12 cellular contexts compared by ENCODE assay signal in the genomic region with DNA sequence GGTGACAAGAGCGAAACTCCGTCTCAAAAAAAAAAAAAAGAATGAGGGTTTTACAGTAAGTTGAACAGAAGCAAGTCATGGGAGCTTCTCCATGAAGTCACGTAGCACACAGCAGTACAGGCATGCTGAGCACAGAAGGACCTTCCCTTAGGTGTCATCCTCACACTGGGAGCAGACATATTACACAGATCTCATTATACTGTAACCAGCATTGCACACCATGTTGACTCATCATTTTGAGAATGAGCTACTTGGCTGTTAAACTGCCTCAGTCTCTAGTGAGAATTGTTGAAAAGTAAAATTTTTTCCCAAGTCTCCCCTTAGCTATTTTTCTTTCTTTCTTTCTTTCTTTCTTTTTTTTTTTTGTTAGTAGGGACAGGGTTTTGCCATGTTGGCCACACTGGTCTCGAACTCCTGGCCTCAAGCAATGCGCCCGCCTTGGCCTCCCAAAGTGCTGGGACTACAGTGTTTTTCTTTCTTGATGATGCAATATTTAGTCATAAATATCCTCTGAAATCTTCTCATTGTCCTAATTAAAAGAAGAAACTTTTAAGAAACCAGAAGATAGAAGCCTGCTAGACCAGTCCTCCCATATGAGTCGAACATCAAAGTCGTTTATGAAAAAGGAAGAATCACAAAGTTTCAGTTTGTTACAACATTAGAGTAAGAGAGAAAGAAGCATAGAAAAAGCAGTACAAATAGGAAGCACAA. TPM values are rescaled to one million over a fixed set of nuclear protein-coding genes. Genes with fewer than 3 reads are reported as not detected.
DNase-seq lines count a peak whose midpoint lies in the region; ATAC-seq, FAIRE-seq and TF ChIP-seq lines count a peak whose summit lies in the region.
"Had no signal": no experiment of that assay in that cellular context is flagged by ENCODE, and none has a peak within 500 bp of the region (broad histone marks: within the 10 kb centered on the region; RNA-seq: fewer than 3 reads in every experiment).

No MANE protein-coding gene starts in this region.

- peaks cover 5% of the 10 kb centered on the region for H3K27me3 Mint-ChIP-seq in activated T-helper 17 cell treated with anti-CD3 and anti-CD28 coated beads, Interleukin-2, amount 50 U/mL, for 72 hours

- ATAC-seq in A549, result no peak
- peak; percentile 85 for ATAC-seq in activated T-helper 17 cell treated with anti-CD3 and anti-CD28 coated beads, Interleukin-2, amount 50 U/mL, for 72 hours (replicated peaks)
- no peak for ATAC-seq in body of pancreas

- intact Hi-C loops in body of pancreas (cut with DNase I), result no loop called here

- peaks cover 75% of the 10 kb centered on the region for H3K4me1 ChIP-seq in A549
- peaks cover 32% of the 10 kb centered on the region for H3K4me1 ChIP-seq in body of pancreas

- H3K27ac ChIP-seq in A549 (peak overlapping the region; percentile 49 to 65; a peak in 5 of 6 replicates), body of pancreas (no peak overlapping the region)
- H3K27ac ChIP-seq: SK-N-MC had no signal

- H3K4me1 Mint-ChIP-seq in activated T-helper 17 cell treated with anti-CD3 and anti-CD28 coated beads, Interleukin-2, amount 50 U/mL, for 72 hours, result peaks cover 7% of the 10 kb centered on the region

- POLR2A ChIA-PET in A549 (lab: Yijun Ruan, JAX), result no interaction called here

- TF ChIP-seq POLR2A in A549 (IDR thresholded peaks at IDR 0.05; ENCODE audit: low read length) (no peak), body of pancreas (IDR thresholded peaks at IDR 0.05) (no peak)

- no peak for TF ChIP-seq RAD21 in A549 (conservative IDR thresholded peaks at IDR 0.05 in 1 of 2, IDR thresholded peaks at IDR 0.05 in 1 of 2)

- WGBS in A549 (ENCODE audit: missing lambda C conversion rate), result 87% methylated on average over 8 of the region's 8 CpGs
- WGBS in body of pancreas, 2 donors, result 89 to 93% methylated on average over 8 of the region's 8 CpGs

- DNase-seq in A549 (ENCODE audit: low read depth in 1 of 2, low spot score in 1 of 2), result peak in 1 of 2 experiments; percentile 28
- peak; percentile 30 for DNase-seq in GM13976 (ENCODE audit: low spot score)
- DNase-seq in fibroblast of peridontal ligament (ENCODE audit: extremely low read depth), result peak; percentile 55
- no peak for DNase-seq in NCI-H2196 treated with DMSO at 0.1 percent for 48 hours (lab: John Stamatoyannopoulos, UW; ENCODE audit: unreplicated experiment)
- DNase-seq in activated effector memory CD4-positive, alpha-beta T cell treated with anti-CD3 and anti-CD28 coated beads, Interleukin-2, amount 50 U/mL, for 16 hours, result no peak
- DNase-seq in COR-L47 (lab: John Stamatoyannopoulos, UW), result no peak
- no peak for DNase-seq in body of pancreas
- DNase-seq: mesendoderm, retina had no signal

- no peaks in the 10 kb centered on the region for H3K9me3 Mint-ChIP-seq in activated T-helper 17 cell treated with anti-CD3 and anti-CD28 coated beads, Interleukin-2, amount 50 U/mL, for 72 hours

- no peaks in the 10 kb centered on the region for H3K27me3 ChIP-seq in body of pancreas

- H3K9me3 ChIP-seq in A549 (no peaks in the 10 kb centered on the region), body of pancreas (no peaks in the 10 kb centered on the region)

- TF ChIP-seq CTCF in A549 (IDR thresholded peaks at IDR 0.05) (no peak), GM13976 (IDR thresholded peaks at IDR 0.05; ENCODE audit: borderline replicate concordance, control extremely low read depth, extremely low read depth, insufficient read depth, missing control alignments) (no peak), body of pancreas (IDR thresholded peaks at IDR 0.05) (no peak)

- H3K4me3 Mint-ChIP-seq in activated T-helper 17 cell treated with anti-CD3 and anti-CD28 coated beads, Interleukin-2, amount 50 U/mL, for 72 hours, result no peak overlapping the region

- no peak overlapping the region for H3K27ac Mint-ChIP-seq in activated T-helper 17 cell treated with anti-CD3 and anti-CD28 coated beads, Interleukin-2, amount 50 U/mL, for 72 hours

- peak overlapping the region; percentile 23 for H3K4me2 ChIP-seq in A549

- no peak overlapping the region for H3K4me3 ChIP-seq in A549
- H3K4me3 ChIP-seq in body of pancreas, result no peak overlapping the region
- H3K4me3 ChIP-seq: SK-N-MC had no signal

- CTCF ChIA-PET in A549 (lab: Yijun Ruan, JAX), result interaction anchor here (0.7 to 6.2 kb wide), 3 partner anchors 9 to 119 kb away, joined by 4 to 42 read pairs (median 4); no protein-coding TSS in a partner anchor

- H3K36me3 Mint-ChIP-seq in activated T-helper 17 cell treated with anti-CD3 and anti-CD28 coated beads, Interleukin-2, amount 50 U/mL, for 72 hours (ENCODE audit: low read depth), result no peaks in the 10 kb centered on the region

- H3K36me3 ChIP-seq in body of pancreas (replicated peaks in 1 of 2; ENCODE audit: insufficient read depth in 1 of 2, low read depth in 2 of 2), result no peaks in the 10 kb centered on the region

- no peak for TF ChIP-seq EP300 in A549 (IDR thresholded peaks at IDR 0.05)

- in situ Hi-C loops in GM13976 (cut with MboI; ENCODE audit: low sequenced_read_pairs, unreplicated experiment), result no loop called here

- no peak for FAIRE-seq in A549 (lab: Jason Lieb, UNC)
- FAIRE-seq: colon had no signal

TF ChIP-seq in A549, 52 proteins besides CTCF, POLR2A, EP300 and RAD21:
- TF ChIP-seq RCOR1 (IDR thresholded peaks at IDR 0.05; ENCODE audit: low read depth, low read length) (no peak), NR3C1 (IDR thresholded peaks at IDR 0.05) (no peak), HDAC2 (IDR thresholded peaks at IDR 0.05) (no peak), ZSCAN20 (CRISPR knock-in tag; IDR thresholded peaks at IDR 0.05) (no peak), MAFK (IDR thresholded peaks at IDR 0.05; ENCODE audit: partially characterized antibody) (peak; percentile 52)

RNA-seq across cellular contexts. Expression of gene PPP1CB, which starts 37.9 kb away (rescaled TPM):
- 119 and 188 TPM in 2 replicates for polyA plus RNA-seq in A549 (2011; rRNA removed)
- 21.2 and 22.3 TPM in 2 replicates for polyA plus RNA-seq in A549 (2012; cell fraction: cytosol; rRNA removed)
- polyA plus RNA-seq in A549 (2012; cell fraction: nucleus; rRNA removed), result 13.8 and 16.9 TPM in 2 replicates
- polyA plus RNA-seq in A549 (2017; fragmentation: RNase III; extraction: RNeasy Plus Mini Kit Qiagen cat#74134 plus additional on column Dnase treatment), result 143 to 165 TPM (median 147 TPM) in 3 replicates
- polyA minus RNA-seq in A549 (2011; rRNA and poly(A)+ RNA removed), result 112 and 145 TPM in 2 replicates
- total RNA-seq in activated T-helper 17 cell treated with anti-CD3 and anti-CD28 coated beads, Interleukin-2, amount 50 U/mL, for 72 hours, result 100 to 1,000 TPM; 207 to 227 TPM
- 100 to 1,000 TPM in 1 of 2 donors, 10 to 100 TPM in 1; 63.3 to 139 TPM for total RNA-seq in body of pancreas

Comparison
In these comparisons a context has a peak if more than half of its experiments do, and no peak if none do; other contexts are left out.
1. DNase-seq: peak in GM13976 (single experiment) and fibroblast of peridontal ligament (single experiment); none in NCI-H2196 treated with DMSO at 0.1 percent for 48 hours (single experiment), activated effector memory CD4-positive, alpha-beta T cell treated with anti-CD3 and anti-CD28 coated beads, Interleukin-2, amount 50 U/mL, for 16 hours (single experiment), COR-L47 (single experiment) and body of pancreas (0 of 4).
2. H3K27ac ChIP-seq: peak in A549 (2 of 2); none in body of pancreas (0 of 4).